ENCODE assay signal across 21 cellular contexts in genomic region chr10:63673246-63673645, GRCh38.
"Had no signal": no experiment of that assay in that cellular context is flagged by ENCODE, and none has a peak within 500 bp of the region (broad histone marks: within the 10 kb centered on the region; RNA-seq: fewer than 3 reads in every experiment).

No MANE protein-coding gene starts in this region.

- H3K4me3 Mint-ChIP-seq: activated CD8-positive, alpha-beta memory T cell treated with anti-CD3 and anti-CD28 coated beads, Interleukin-2, amount 10 ng/mL, durations not matched to agents 7 days and 5 days; activated T-cell treated with anti-CD3 and anti-CD28 coated beads, Interleukin-2, amount 50 U/mL, for 24 hours; natural killer cell; T-helper 17 cell had no signal

- DNase-seq: activated CD4-positive, alpha-beta T cell treated with anti-CD3 and anti-CD28 coated beads, Interleukin-2, amount 50 U/mL, for 48 hours; activated CD4-positive, CD25-positive, alpha-beta regulatory T cell treated with anti-CD3 and anti-CD28 coated beads, Interleukin-2, amount 50 U/mL, for 72 hours; activated CD8-positive, alpha-beta memory T cell treated with anti-CD3 and anti-CD28 coated beads, Interleukin-2, amount 10 ng/mL, durations not matched to agents 7 days and 5 days; activated effector memory CD4-positive, alpha-beta T cell treated with Interleukin-2 at 50 U/mL for 16 hours; activated T-cell treated with anti-CD3 and anti-CD28 coated beads, Interleukin-2, amount 50 U/mL, for 24 hours; amniotic stem cell; body of pancreas; dorsolateral prefrontal cortex; natural killer cell; occipital lobe; sigmoid colon; stimulated activated CD4-positive, alpha-beta T cell treated with anti-CD3 and anti-CD28 coated beads, Interleukin-12 subunit alpha, Interleukin-12 subunit beta, amount 100 ng/mL, for 4 hours; stimulated activated CD4-positive, alpha-beta T cell treated with anti-CD3 and anti-CD28 coated beads, Interleukin-2, amount 100 ng/mL, for 48 hours; stimulated activated naive CD8-positive, alpha-beta T cell treated with anti-CD3 and anti-CD28 coated beads, Interleukin-15, Interleukin-2, amounts not matched to agents 100 U/mL and 50 U/mL, for 24 hours; T-helper 17 cell had no signal

- H3K4me3 ChIP-seq: body of pancreas, dorsolateral prefrontal cortex, hepatocyte, lung, sigmoid colon, suprapubic skin, upper lobe of left lung had no signal

- H3K4me1 Mint-ChIP-seq: natural killer cell had no signal

- H3K79me2 ChIP-seq: hepatocyte had no signal

- H3K9me3 Mint-ChIP-seq: activated naive CD4-positive, alpha-beta T cell treated with anti-CD3 and anti-CD28 coated beads, Interleukin-2, amount 50 U/mL, for 72 hours; activated T-cell treated with anti-CD3 and anti-CD28 coated beads, Interleukin-2, amount 50 U/mL, for 24 hours; natural killer cell had no signal

- H3K27ac Mint-ChIP-seq: activated CD8-positive, alpha-beta memory T cell treated with anti-CD3 and anti-CD28 coated beads, Interleukin-2, amount 10 ng/mL, durations not matched to agents 7 days and 5 days; activated naive CD4-positive, alpha-beta T cell treated with anti-CD3 and anti-CD28 coated beads, Interleukin-2, amount 50 U/mL, for 72 hours; activated T-cell treated with anti-CD3 and anti-CD28 coated beads, Interleukin-2, amount 50 U/mL, for 24 hours; natural killer cell; progenitor cell of endocrine pancreas; T-helper 17 cell had no signal

- H3K27me3 ChIP-seq: body of pancreas, dorsolateral prefrontal cortex, hepatocyte, sigmoid colon, suprapubic skin, upper lobe of left lung had no signal

- H3K36me3 Mint-ChIP-seq: activated CD8-positive, alpha-beta memory T cell treated with anti-CD3 and anti-CD28 coated beads, Interleukin-2, amount 10 ng/mL, durations not matched to agents 7 days and 5 days; activated naive CD4-positive, alpha-beta T cell treated with anti-CD3 and anti-CD28 coated beads, Interleukin-2, amount 50 U/mL, for 72 hours; natural killer cell had no signal

- H2AFZ ChIP-seq: hepatocyte had no signal

- H3K27ac ChIP-seq: body of pancreas, hepatocyte, suprapubic skin had no signal

- ATAC-seq: activated CD8-positive, alpha-beta memory T cell treated with anti-CD3 and anti-CD28 coated beads, Interleukin-2, amount 10 ng/mL, durations not matched to agents 7 days and 5 days; activated naive CD4-positive, alpha-beta T cell treated with anti-CD3 and anti-CD28 coated beads, Interleukin-2, amount 50 U/mL, for 72 hours; body of pancreas; stimulated activated naive CD8-positive, alpha-beta T cell treated with anti-CD3 and anti-CD28 coated beads, Interleukin-15, Interleukin-2, amounts not matched to agents 100 U/mL and 50 U/mL, for 24 hours; T-helper 17 cell had no signal

- H3K36me3 ChIP-seq: sigmoid colon, suprapubic skin, upper lobe of left lung had no signal

- H3K4me2 ChIP-seq: hepatocyte had no signal
